In the genomic region with DNA sequence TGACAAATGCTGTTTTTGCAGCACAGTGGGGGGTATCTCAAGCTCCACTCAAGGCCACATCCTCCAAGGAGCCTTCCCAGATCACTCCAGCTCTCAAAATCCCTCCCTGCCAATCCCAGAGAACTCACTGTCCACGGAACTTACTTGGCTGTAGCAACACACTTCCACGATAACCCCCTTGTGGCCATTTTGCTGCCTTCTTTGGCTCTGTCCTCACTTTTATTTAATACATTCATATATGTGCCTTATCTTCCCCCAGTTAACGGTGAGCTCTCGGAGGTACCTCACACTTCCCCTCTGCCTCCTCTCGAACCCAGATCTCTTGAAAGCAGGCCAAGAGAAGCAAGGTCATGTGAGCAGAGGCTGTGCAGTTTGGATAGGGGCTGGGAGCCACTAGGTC, we compare ENCODE assay signal across 16 cellular contexts.
DNase-seq lines count a peak whose midpoint lies in the region; ATAC-seq, FAIRE-seq and TF ChIP-seq lines count a peak whose summit lies in the region.
"Had no signal": no experiment of that assay in that cellular context is flagged by ENCODE, and none has a peak within 500 bp of the region (broad histone marks: within the 10 kb centered on the region; RNA-seq: fewer than 3 reads in every experiment).

No MANE protein-coding gene starts in this region.

- H3K4me3 ChIP-seq in fibroblast of mammary gland (ENCODE audit: control insufficient read depth, low read depth, low read length) (no peak overlapping the region), rectal smooth muscle tissue (ENCODE audit: low read length) (no peak overlapping the region), OCI-LY7 (ENCODE audit: low read depth, low read length, poor library complexity, severe bottlenecking) (no peak overlapping the region)

- H2AFZ ChIP-seq in OCI-LY7 (ENCODE audit: low read length): no peak overlapping the region
- H2AFZ ChIP-seq: parathyroid adenoma had no signal

- H3K4me1 ChIP-seq in rectal smooth muscle tissue (ENCODE audit: control insufficient read depth, insufficient read depth, low read length): peaks cover 27% of the 10 kb centered on the region
- no peaks in the 10 kb centered on the region for H3K4me1 ChIP-seq in OCI-LY7 (ENCODE audit: insufficient read depth, low read length, poor library complexity, severe bottlenecking)
- H3K4me1 ChIP-seq: parathyroid adenoma had no signal

- peaks cover 36% of the 10 kb centered on the region for H3K36me3 ChIP-seq in rectal smooth muscle tissue (ENCODE audit: control insufficient read depth, insufficient read depth, low read length)
- no peaks in the 10 kb centered on the region for H3K36me3 ChIP-seq in OCI-LY7 (ENCODE audit: insufficient read depth, low read length)

- CTCF ChIA-PET in OCI-LY7 (lab: Charles Lee; ENCODE audit: unreplicated experiment): interaction anchor here (1.0 kb wide), 1 partner anchor 37 kb away, joined by 3 read pairs; no protein-coding TSS in a partner anchor

- peak overlapping the region; percentile 48 for H3K27ac ChIP-seq in rectal smooth muscle tissue (ENCODE audit: low read depth, low read length)
- H3K27ac ChIP-seq in OCI-LY7 (ENCODE audit: low read depth, low read length, poor library complexity, severe bottlenecking): no peak overlapping the region
- H3K27ac ChIP-seq: parathyroid adenoma had no signal

- no peak for DNase-seq in Right ventricle myocardium superior
- DNase-seq in left cardiac atrium: no peak
- DNase-seq in fibroblast of mammary gland (ENCODE audit: low read depth): no peak
- DNase-seq in OCI-LY7 (ENCODE audit: low spot score): no peak
- no peak for DNase-seq in H54 (ENCODE audit: insufficient read length, low spot score)
- DNase-seq in amygdala (lab: John Stamatoyannopoulos, UW): no peak
- DNase-seq: activated CD4-positive, CD25-positive, alpha-beta regulatory T cell; activated effector memory CD4-positive, alpha-beta T cell treated with anti-CD3 and anti-CD28 coated beads, Interleukin-2, amount 50 U/mL, for 16 hours; DMS53; NCI-H748 treated with DMSO at 0.1 percent for 48 hours; RPMI8226; T-helper 1 cell had no signal

- TF ChIP-seq CTCF in fibroblast of mammary gland (conservative IDR thresholded peaks at IDR 0.05; ENCODE audit: control insufficient read depth, insufficient read depth, low read depth, low read length): peak; percentile 18
- TF ChIP-seq CTCF in OCI-LY7 (conservative IDR thresholded peaks at IDR 0.05; ENCODE audit: low read length): no peak

- no peaks in the 10 kb centered on the region for H3K9me3 ChIP-seq in OCI-LY7 (ENCODE audit: low read length)

- H3K79me2 ChIP-seq in OCI-LY7 (ENCODE audit: insufficient read depth, low read depth, low read length): no peaks in the 10 kb centered on the region

- H3K9ac ChIP-seq in rectal smooth muscle tissue (ENCODE audit: low read length): no peak overlapping the region
- H3K9ac ChIP-seq: parathyroid adenoma had no signal

- no peak for FAIRE-seq in H54 (lab: Jason Lieb, UNC)
- FAIRE-seq: frontal cortex had no signal

- ATAC-seq in Right ventricle myocardium superior (ENCODE audit: poor library complexity) (peak; percentile 12), left cardiac atrium (no peak), HG03565 (IDR thresholded peaks at IDR 0.05; ENCODE audit: unreplicated experiment) (no peak)

- no peaks in the 10 kb centered on the region for H3K9me2 ChIP-seq in OCI-LY7 (ENCODE audit: insufficient read depth, low read length)

- intact Hi-C loops in Right ventricle myocardium superior (cut with DNase I) (no loop called here), left cardiac atrium (cut with DNase I) (no loop called here), OCI-LY7 (cut with micrococcal nuclease; ENCODE audit: unreplicated experiment) (no loop called here)

- H4K20me1 ChIP-seq in OCI-LY7 (ENCODE audit: insufficient read depth, low read length): no peaks in the 10 kb centered on the region

- no TSS peak for BruUV-seq in OCI-LY7 (replicated peaks; lab: Mats Ljungman, UMichigan)

- H3K4me2 ChIP-seq in OCI-LY7 (ENCODE audit: low read length): no peak overlapping the region

- POLR2A ChIA-PET in OCI-LY7 (lab: Charles Lee): interaction anchor here (1.1 kb wide), 1 partner anchor 101 kb away, joined by 3 read pairs; no protein-coding TSS in a partner anchor

- TF ChIP-seq POLR2A in H54 (IDR thresholded peaks at IDR 0.05; ENCODE audit: low read depth, low read length): no peak

- H3K27me3 ChIP-seq in rectal smooth muscle tissue (ENCODE audit: control insufficient read depth, insufficient read depth, low read length): no peaks in the 10 kb centered on the region
